21 cellular contexts compared by ENCODE assay signal in the genomic region with DNA sequence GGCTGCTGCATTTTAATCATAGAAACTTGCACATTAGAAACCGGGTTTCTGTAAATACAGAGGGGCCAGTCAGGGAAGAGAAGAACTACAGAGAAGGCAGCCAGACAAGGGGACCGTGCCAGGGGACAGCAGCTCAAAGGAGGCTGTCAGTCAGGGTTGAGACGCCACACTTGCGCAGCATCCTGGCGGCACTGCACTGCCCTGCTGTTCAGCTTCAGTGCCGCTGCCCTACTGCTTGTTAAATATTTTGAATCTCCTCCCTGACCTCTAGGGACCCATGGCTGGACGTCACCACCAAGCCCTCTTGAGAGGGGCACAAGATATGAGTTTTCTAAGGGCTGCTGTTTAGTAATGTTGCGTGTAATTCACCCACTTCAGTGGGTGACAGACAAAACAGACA.
"Had no signal": no experiment of that assay in that cellular context is flagged by ENCODE, and none has a peak within 500 bp of the region (broad histone marks: within the 10 kb centered on the region; RNA-seq: fewer than 3 reads in every experiment).

No MANE protein-coding gene starts in this region.

- DNase-seq: hypothalamus; immature natural killer cell; left ventricle myocardium inferior; naive thymus-derived CD8-positive, alpha-beta T cell; occipital lobe; ovary; stimulated activated CD4-positive, alpha-beta T cell treated with anti-CD3 and anti-CD28 coated beads, Interleukin-4, amount 100 ng/mL, for 24 hours; stimulated activated naive CD4-positive, alpha-beta T cell; uterus had no signal

- ATAC-seq: naive thymus-derived CD8-positive, alpha-beta T cell; right lobe of liver; stimulated activated effector memory CD8-positive, alpha-beta T cell treated with anti-CD3 and anti-CD28 coated beads, Interleukin-12 subunit alpha, Interleukin-12 subunit beta, amount 100 ng/mL, for 72 hours had no signal

- H3K4me3 Mint-ChIP-seq: immature natural killer cell; memory B cell; naive thymus-derived CD8-positive, alpha-beta T cell; nephron; neural crest cell; stimulated activated effector memory CD8-positive, alpha-beta T cell treated with anti-CD3 and anti-CD28 coated beads, Interleukin-12 subunit alpha, Interleukin-12 subunit beta, amount 100 ng/mL, for 72 hours; stimulated activated naive CD8-positive, alpha-beta T cell treated with anti-CD3 and anti-CD28 coated beads, Interleukin-15, Interleukin-2, amounts not matched to agents 100 ng/mL and 50 ng/mL, for 24 hours; type B pancreatic cell had no signal

- H3K4me3 ChIP-seq: left ventricle myocardium inferior, ovary, right atrium auricular region, right lobe of liver, skin epidermis, tibial nerve, uterus had no signal

- H3K27me3 Mint-ChIP-seq: stimulated activated naive CD8-positive, alpha-beta T cell treated with anti-CD3 and anti-CD28 coated beads, Interleukin-15, Interleukin-2, amounts not matched to agents 100 ng/mL and 50 ng/mL, for 24 hours had no signal

- H3K9me3 ChIP-seq: left ventricle myocardium inferior, neutrophil, ovary, right atrium auricular region, right lobe of liver, uterus had no signal

- H3K27ac ChIP-seq: left ventricle myocardium inferior, neutrophil, ovary, right atrium auricular region, right lobe of liver, skin epidermis, tibial nerve, uterus had no signal

- H3K36me3 ChIP-seq: left ventricle myocardium inferior, neutrophil, ovary, right atrium auricular region, right lobe of liver, tibial nerve, uterus had no signal

- H3K27ac Mint-ChIP-seq: immature natural killer cell; memory B cell; nephron; progenitor cell of endocrine pancreas; stimulated activated effector memory CD8-positive, alpha-beta T cell treated with anti-CD3 and anti-CD28 coated beads, Interleukin-12 subunit alpha, Interleukin-12 subunit beta, amount 100 ng/mL, for 72 hours; stimulated activated naive CD8-positive, alpha-beta T cell treated with anti-CD3 and anti-CD28 coated beads, Interleukin-15, Interleukin-2, amounts not matched to agents 100 ng/mL and 50 ng/mL, for 24 hours; type B pancreatic cell had no signal

- H3K27me3 ChIP-seq: neutrophil, ovary, right atrium auricular region, right lobe of liver, uterus had no signal

- H3K4me1 ChIP-seq: left ventricle myocardium inferior, right atrium auricular region, right lobe of liver, tibial nerve, uterus had no signal

- H3K36me3 Mint-ChIP-seq: immature natural killer cell; memory B cell; naive thymus-derived CD8-positive, alpha-beta T cell; stimulated activated effector memory CD8-positive, alpha-beta T cell treated with anti-CD3 and anti-CD28 coated beads, Interleukin-12 subunit alpha, Interleukin-12 subunit beta, amount 100 ng/mL, for 72 hours; type B pancreatic cell had no signal

- H3K4me1 Mint-ChIP-seq: immature natural killer cell; memory B cell; naive thymus-derived CD8-positive, alpha-beta T cell; stimulated activated effector memory CD8-positive, alpha-beta T cell treated with anti-CD3 and anti-CD28 coated beads, Interleukin-12 subunit alpha, Interleukin-12 subunit beta, amount 100 ng/mL, for 72 hours had no signal

- H3K9me3 Mint-ChIP-seq: immature natural killer cell; memory B cell; naive thymus-derived CD8-positive, alpha-beta T cell; neural crest cell; stimulated activated effector memory CD8-positive, alpha-beta T cell treated with anti-CD3 and anti-CD28 coated beads, Interleukin-12 subunit alpha, Interleukin-12 subunit beta, amount 100 ng/mL, for 72 hours; stimulated activated naive CD8-positive, alpha-beta T cell treated with anti-CD3 and anti-CD28 coated beads, Interleukin-15, Interleukin-2, amounts not matched to agents 100 ng/mL and 50 ng/mL, for 24 hours; type B pancreatic cell had no signal
